In the genomic region with DNA sequence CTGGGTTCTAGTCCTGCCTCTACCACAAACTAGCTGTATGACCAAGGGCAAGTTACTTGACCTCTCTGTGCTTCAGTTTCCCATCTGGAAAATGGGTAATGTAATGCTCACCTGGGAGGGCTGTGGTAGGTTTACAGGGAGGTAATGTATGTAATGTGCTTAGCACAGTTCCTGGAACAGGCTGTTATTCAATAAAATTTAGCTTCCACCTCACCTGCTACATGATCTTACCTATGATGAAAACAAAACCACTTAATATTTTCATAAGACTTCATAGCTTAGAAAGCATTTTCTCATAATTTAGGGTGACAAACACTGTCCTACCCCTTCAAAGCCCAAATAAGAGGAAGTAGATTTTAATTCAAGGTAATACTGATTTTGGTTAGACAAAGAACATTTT, we compare ENCODE assay signal across 23 cellular contexts.
DNase-seq lines count a peak whose midpoint lies in the region; ATAC-seq lines count a peak whose summit lies in the region.
"Had no signal": no experiment of that assay in that cellular context is flagged by ENCODE, and none has a peak within 500 bp of the region (broad histone marks: within the 10 kb centered on the region; RNA-seq: fewer than 3 reads in every experiment).

No MANE protein-coding gene starts in this region.

- no peak for DNase-seq in activated CD4-positive, CD25-positive, alpha-beta regulatory T cell (lab: John Stamatoyannopoulos, UW)
- DNase-seq in CD4-positive, CD25-positive, alpha-beta regulatory T cell: peak in 1 of 3 donors; percentile 75
- DNase-seq in T-cell (no peak), NCI-H82 treated with DMSO at 0.1 percent for 48 hours (lab: John Stamatoyannopoulos, UW; ENCODE audit: unreplicated experiment) (no peak)
- DNase-seq: AML-193; CD4-positive, alpha-beta memory T cell; CD8-positive, alpha-beta memory T cell; COR-L47; DMS 273 treated with DMSO at 0.1 percent for 48 hours; DMS153; DMS53; DMS79; DND-41; EL; GDM1 had no signal

- H3K9me3 ChIP-seq in CD4-positive, CD25-positive, alpha-beta regulatory T cell (ENCODE audit: control insufficient read depth in 2 of 2, low read length in 2 of 2): no peaks in the 10 kb centered on the region
- H3K9me3 ChIP-seq: A549; BLaER1 treated with 17β-estradiol and CSF1 and Interleukin-3, amounts not matched to agents 10 nM and 100 nM had no signal

- H3K36me3 ChIP-seq in CD4-positive, CD25-positive, alpha-beta regulatory T cell (ENCODE audit: control insufficient read depth, insufficient read depth, low read length): no peaks in the 10 kb centered on the region
- H3K36me3 ChIP-seq: BLaER1 treated with 17β-estradiol and CSF1 and Interleukin-3, amounts not matched to agents 10 nM and 100 nM had no signal

- H3K4me1 ChIP-seq in CD4-positive, CD25-positive, alpha-beta regulatory T cell (ENCODE audit: control insufficient read depth, insufficient read depth, low read length, poor library complexity, severe bottlenecking): peaks cover 16% of the 10 kb centered on the region
- H3K4me1 ChIP-seq: A549 had no signal

- no peak overlapping the region for H3K4me3 ChIP-seq in CD4-positive, CD25-positive, alpha-beta regulatory T cell (ENCODE audit: low read depth, low read length)
- H3K4me3 ChIP-seq: A549; BLaER1 treated with 17β-estradiol and CSF1 and Interleukin-3, amounts not matched to agents 10 nM and 100 nM; GM12878 had no signal

- no peaks in the 10 kb centered on the region for H3K27me3 ChIP-seq in CD4-positive, CD25-positive, alpha-beta regulatory T cell (ENCODE audit: control insufficient read depth, insufficient read depth, low read length)
- H3K27me3 ChIP-seq: BLaER1 treated with 17β-estradiol and CSF1 and Interleukin-3, amounts not matched to agents 10 nM and 100 nM had no signal

- POLR2A ChIA-PET in T-cell (lab: Charles Lee): no interaction called here

- peak overlapping the region in 2 of 4 donors; percentile 13 for H3K4me3 Mint-ChIP-seq in CD4-positive, CD25-positive, alpha-beta regulatory T cell
- no peak overlapping the region for H3K4me3 Mint-ChIP-seq in T-cell
- H3K4me3 Mint-ChIP-seq: B cell; CD8-positive, alpha-beta memory T cell had no signal

- ATAC-seq in activated CD4-positive, CD25-positive, alpha-beta regulatory T cell treated with anti-CD3 and anti-CD28 coated beads, Interleukin-2, amount 50 U/mL, for 24 hours: peak; percentile 43 to 53
- ATAC-seq in CD4-positive, CD25-positive, alpha-beta regulatory T cell (ENCODE audit: low read depth in 2 of 2): peak; percentile 79 to 85
- peak in 1 of 4 experiments; percentile 51 for ATAC-seq in T-cell (replicated peaks in 1 of 4)
- ATAC-seq in GM19452 (IDR thresholded peaks at IDR 0.05; ENCODE audit: unreplicated experiment): no peak
- ATAC-seq: A549, GM12878 had no signal

- peaks cover 0 to 1% (median 0%) of the 10 kb centered on the region in 7 donors for H3K9me3 Mint-ChIP-seq in CD4-positive, CD25-positive, alpha-beta regulatory T cell
- no peaks in the 10 kb centered on the region for H3K9me3 Mint-ChIP-seq in T-cell
- H3K9me3 Mint-ChIP-seq: CD4-positive, alpha-beta memory T cell; CD8-positive, alpha-beta memory T cell had no signal

- H3K36me3 Mint-ChIP-seq in CD4-positive, CD25-positive, alpha-beta regulatory T cell: peaks cover 5% of the 10 kb centered on the region
- H3K36me3 Mint-ChIP-seq in T-cell: no peaks in the 10 kb centered on the region
- H3K36me3 Mint-ChIP-seq: CD4-positive, alpha-beta memory T cell; CD8-positive, alpha-beta memory T cell had no signal

- H3K27ac Mint-ChIP-seq in CD4-positive, CD25-positive, alpha-beta regulatory T cell: peak overlapping the region; percentile 34 to 72 (median 55)
- peak overlapping the region; percentile 37 to 64 for H3K27ac Mint-ChIP-seq in T-cell
- H3K27ac Mint-ChIP-seq: B cell; CD4-positive, alpha-beta memory T cell had no signal

- no peaks in the 10 kb centered on the region for H3K27me3 Mint-ChIP-seq in CD4-positive, CD25-positive, alpha-beta regulatory T cell
- H3K27me3 Mint-ChIP-seq in T-cell: no peaks in the 10 kb centered on the region
- H3K27me3 Mint-ChIP-seq: CD4-positive, alpha-beta memory T cell; CD8-positive, alpha-beta memory T cell had no signal

- no peak overlapping the region for H3K27ac ChIP-seq in CD4-positive, CD25-positive, alpha-beta regulatory T cell (ENCODE audit: insufficient read depth, low read length, poor library complexity, severe bottlenecking)
- H3K27ac ChIP-seq: 22Rv1; A549; BLaER1 treated with 17β-estradiol and CSF1 and Interleukin-3, amounts not matched to agents 10 nM and 100 nM; C4-2B had no signal

- CTCF ChIA-PET in T-cell (lab: Charles Lee): interaction anchor here in 1 of 2 donors (1.1 to 1.2 kb wide), 2 partner anchors 17 to 119 kb away, joined by 3 read pairs; no protein-coding TSS in a partner anchor

- H3K4me1 Mint-ChIP-seq in CD4-positive, CD25-positive, alpha-beta regulatory T cell: peaks cover 28 to 66% (median 50%) of the 10 kb centered on the region in 4 donors
- peaks cover 36 to 70% (median 58%) of the 10 kb centered on the region in 3 donors for H3K4me1 Mint-ChIP-seq in T-cell
- H3K4me1 Mint-ChIP-seq: B cell had no signal
